30 cellular contexts compared by ENCODE assay signal in genomic region chr2:2103320-2103719, GRCh38.
"Had no signal": no experiment of that assay in that cellular context is flagged by ENCODE, and none has a peak within 500 bp of the region (broad histone marks: within the 10 kb centered on the region; RNA-seq: fewer than 3 reads in every experiment).

No MANE protein-coding gene starts in this region.

- H3K4me3 ChIP-seq: ascending aorta, esophagus muscularis mucosa, heart left ventricle, sigmoid colon, thyroid gland, upper lobe of right lung had no signal

- H3K9me3 ChIP-seq: ascending aorta, esophagus muscularis mucosa, heart left ventricle, sigmoid colon, thyroid gland, upper lobe of right lung had no signal

- DNase-seq: activated CD4-positive, alpha-beta memory T cell treated with anti-CD3 and anti-CD28 coated beads, Interleukin-2, amount 10 ng/mL, durations not matched to agents 7 days and 5 days; activated CD4-positive, alpha-beta T cell treated with anti-CD3 and anti-CD28 coated beads for 1 hour; activated CD4-positive, alpha-beta T cell treated with anti-CD3 and anti-CD28 coated beads, Interleukin-2, amount 10 ng/mL, durations not matched to agents 7 days and 5 days; activated CD8-positive, alpha-beta memory T cell treated with anti-CD3 and anti-CD28 coated beads, Interleukin-2, amount 50 U/mL, for 48 hours; activated gamma-delta T cell; activated naive CD4-positive, alpha-beta T cell treated with anti-CD3 and anti-CD28 coated beads, Interleukin-2, amount 10 ng/mL, durations not matched to agents 7 days and 5 days; activated naive CD8-positive, alpha-beta T cell treated with anti-CD3 and anti-CD28 coated beads, Interleukin-2, amount 10 ng/mL, durations not matched to agents 7 days and 5 days; activated T-cell treated with anti-CD3 and anti-CD28 coated beads, Interleukin-2, amount 50 U/mL, for 24 hours; brain microvascular endothelial cell; effector CD4-positive, alpha-beta T cell; foreskin keratinocyte; heart left ventricle; immature natural killer cell; midbrain; naive thymus-derived CD4-positive, alpha-beta T cell; sigmoid colon; small intestine; stimulated activated CD4-positive, alpha-beta T cell treated with anti-CD3 and anti-CD28 coated beads, Interleukin-4, amount 100 ng/mL, for 24 hours; stimulated activated naive CD8-positive, alpha-beta T cell treated with anti-CD3 and anti-CD28 coated beads, Interleukin-15, amount 100 ng/mL, for 72 hours; T-helper 2 cell; upper lobe of right lung had no signal

- H3K27me3 ChIP-seq: ascending aorta, brain microvascular endothelial cell, foreskin keratinocyte, heart left ventricle, sigmoid colon, thyroid gland, upper lobe of right lung had no signal

- ATAC-seq: foreskin keratinocyte; heart left ventricle; naive thymus-derived CD4-positive, alpha-beta T cell; stimulated activated memory B cell treated with anti-CD40 and anti-IgM and Interleukin-4, amounts not matched to agents 10 μg/mL and 1 μg/mL and 100 μg/mL, for 72 hours; stimulated activated naive CD8-positive, alpha-beta T cell treated with anti-CD3 and anti-CD28 coated beads, Interleukin-15, amount 100 ng/mL, for 72 hours; upper lobe of right lung; WTC11 had no signal

- H3K27ac Mint-ChIP-seq: activated CD4-positive, alpha-beta memory T cell treated with anti-CD3 and anti-CD28 coated beads, Interleukin-2, amount 10 ng/mL, durations not matched to agents 7 days and 5 days; activated CD4-positive, alpha-beta T cell treated with anti-CD3 and anti-CD28 coated beads, Interleukin-2, amount 10 ng/mL, durations not matched to agents 7 days and 5 days; activated naive CD4-positive, alpha-beta T cell treated with anti-CD3 and anti-CD28 coated beads, Interleukin-2, amount 10 ng/mL, durations not matched to agents 7 days and 5 days; activated naive CD8-positive, alpha-beta T cell treated with anti-CD3 and anti-CD28 coated beads, Interleukin-2, amount 10 ng/mL, durations not matched to agents 7 days and 5 days; activated T-cell treated with anti-CD3 and anti-CD28 coated beads, Interleukin-2, amount 50 U/mL, for 24 hours; dendritic cell treated with granulocyte-macrophage colony-stimulating factor and Interleukin-4, amounts not matched to agents 40 ng/mL and 50 ng/mL, for 4 days; immature natural killer cell; memory B cell; naive thymus-derived CD4-positive, alpha-beta T cell; progenitor cell of endocrine pancreas; stimulated activated memory B cell treated with anti-CD40 and anti-IgM and Interleukin-4, amounts not matched to agents 10 μg/mL and 1 μg/mL and 100 μg/mL, for 72 hours; stimulated activated naive CD8-positive, alpha-beta T cell treated with anti-CD3 and anti-CD28 coated beads, Interleukin-15, amount 100 ng/mL, for 72 hours; WTC11 had no signal

- FAIRE-seq: small intestine had no signal

- H3K27me3 Mint-ChIP-seq: activated CD4-positive, alpha-beta memory T cell treated with anti-CD3 and anti-CD28 coated beads, Interleukin-2, amount 10 ng/mL, durations not matched to agents 7 days and 5 days; activated naive CD8-positive, alpha-beta T cell treated with anti-CD3 and anti-CD28 coated beads, Interleukin-2, amount 10 ng/mL, durations not matched to agents 7 days and 5 days; activated T-cell treated with anti-CD3 and anti-CD28 coated beads, Interleukin-2, amount 50 U/mL, for 24 hours; dendritic cell treated with granulocyte-macrophage colony-stimulating factor and Interleukin-4, amounts not matched to agents 40 ng/mL and 50 ng/mL, for 4 days; stimulated activated memory B cell treated with anti-CD40 and anti-IgM and Interleukin-4, amounts not matched to agents 10 μg/mL and 1 μg/mL and 100 μg/mL, for 72 hours had no signal

- H3K4me3 Mint-ChIP-seq: activated CD4-positive, alpha-beta memory T cell treated with anti-CD3 and anti-CD28 coated beads, Interleukin-2, amount 10 ng/mL, durations not matched to agents 7 days and 5 days; activated CD4-positive, alpha-beta T cell treated with anti-CD3 and anti-CD28 coated beads, Interleukin-2, amount 10 ng/mL, durations not matched to agents 7 days and 5 days; activated naive CD4-positive, alpha-beta T cell treated with anti-CD3 and anti-CD28 coated beads, Interleukin-2, amount 10 ng/mL, durations not matched to agents 7 days and 5 days; activated naive CD8-positive, alpha-beta T cell treated with anti-CD3 and anti-CD28 coated beads, Interleukin-2, amount 10 ng/mL, durations not matched to agents 7 days and 5 days; activated T-cell treated with anti-CD3 and anti-CD28 coated beads, Interleukin-2, amount 50 U/mL, for 24 hours; dendritic cell treated with granulocyte-macrophage colony-stimulating factor and Interleukin-4, amounts not matched to agents 40 ng/mL and 50 ng/mL, for 4 days; immature natural killer cell; memory B cell; naive thymus-derived CD4-positive, alpha-beta T cell; neural crest cell; stimulated activated memory B cell treated with anti-CD40 and anti-IgM and Interleukin-4, amounts not matched to agents 10 μg/mL and 1 μg/mL and 100 μg/mL, for 72 hours; stimulated activated naive CD8-positive, alpha-beta T cell treated with anti-CD3 and anti-CD28 coated beads, Interleukin-15, amount 100 ng/mL, for 72 hours; WTC11 had no signal

- H3K4me1 ChIP-seq: ascending aorta, foreskin keratinocyte, upper lobe of right lung had no signal

- H3K36me3 Mint-ChIP-seq: activated naive CD4-positive, alpha-beta T cell treated with anti-CD3 and anti-CD28 coated beads, Interleukin-2, amount 10 ng/mL, durations not matched to agents 7 days and 5 days; activated naive CD8-positive, alpha-beta T cell treated with anti-CD3 and anti-CD28 coated beads, Interleukin-2, amount 10 ng/mL, durations not matched to agents 7 days and 5 days; immature natural killer cell; memory B cell; naive thymus-derived CD4-positive, alpha-beta T cell; stimulated activated memory B cell treated with anti-CD40 and anti-IgM and Interleukin-4, amounts not matched to agents 10 μg/mL and 1 μg/mL and 100 μg/mL, for 72 hours had no signal

- H3K4me1 Mint-ChIP-seq: activated CD4-positive, alpha-beta memory T cell treated with anti-CD3 and anti-CD28 coated beads, Interleukin-2, amount 10 ng/mL, durations not matched to agents 7 days and 5 days; activated CD4-positive, alpha-beta T cell treated with anti-CD3 and anti-CD28 coated beads, Interleukin-2, amount 10 ng/mL, durations not matched to agents 7 days and 5 days; activated naive CD4-positive, alpha-beta T cell treated with anti-CD3 and anti-CD28 coated beads, Interleukin-2, amount 10 ng/mL, durations not matched to agents 7 days and 5 days; activated naive CD8-positive, alpha-beta T cell treated with anti-CD3 and anti-CD28 coated beads, Interleukin-2, amount 10 ng/mL, durations not matched to agents 7 days and 5 days; immature natural killer cell; memory B cell; stimulated activated memory B cell treated with anti-CD40 and anti-IgM and Interleukin-4, amounts not matched to agents 10 μg/mL and 1 μg/mL and 100 μg/mL, for 72 hours; stimulated activated naive CD8-positive, alpha-beta T cell treated with anti-CD3 and anti-CD28 coated beads, Interleukin-15, amount 100 ng/mL, for 72 hours had no signal

- H3K27ac ChIP-seq: ascending aorta, brain microvascular endothelial cell, esophagus muscularis mucosa, foreskin keratinocyte, heart left ventricle, sigmoid colon, thyroid gland, upper lobe of right lung had no signal

- H3K9me3 Mint-ChIP-seq: activated CD4-positive, alpha-beta T cell treated with anti-CD3 and anti-CD28 coated beads, Interleukin-2, amount 10 ng/mL, durations not matched to agents 7 days and 5 days; activated T-cell treated with anti-CD3 and anti-CD28 coated beads, Interleukin-2, amount 50 U/mL, for 24 hours; dendritic cell treated with granulocyte-macrophage colony-stimulating factor and Interleukin-4, amounts not matched to agents 40 ng/mL and 50 ng/mL, for 4 days had no signal

- H3K36me3 ChIP-seq: ascending aorta, brain microvascular endothelial cell, esophagus muscularis mucosa, heart left ventricle, sigmoid colon, thyroid gland, upper lobe of right lung had no signal
